Comparison of ENCODE assay signal across 25 cellular contexts in the genomic region with DNA sequence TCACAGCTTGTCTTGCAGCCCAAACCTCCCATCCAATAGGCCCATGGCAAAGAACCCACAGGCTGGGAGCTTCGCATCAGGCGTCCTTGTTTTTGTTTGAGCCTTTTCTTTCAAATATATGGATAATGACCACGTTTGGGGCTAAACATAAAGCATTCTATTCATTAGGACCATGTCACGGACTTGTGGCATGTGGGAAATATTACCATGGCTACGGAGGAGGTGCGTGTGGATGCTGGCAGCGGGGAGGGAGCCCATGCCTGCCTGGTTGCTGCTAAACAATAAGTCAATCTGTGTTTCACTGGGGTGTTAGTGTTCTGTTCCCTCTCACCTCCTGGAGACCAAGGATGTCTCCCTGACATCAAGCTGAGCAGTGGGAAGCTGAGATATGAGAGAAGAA.
"Had no signal": no experiment of that assay in that cellular context is flagged by ENCODE, and none has a peak within 500 bp of the region (broad histone marks: within the 10 kb centered on the region; RNA-seq: fewer than 3 reads in every experiment).

No MANE protein-coding gene starts in this region.

- H3K27ac Mint-ChIP-seq: activated CD4-positive, alpha-beta T cell treated with anti-CD3 and anti-CD28 coated beads, Interleukin-2, amount 10 ng/mL, durations not matched to agents 24 days and 14 days; activated naive CD4-positive, alpha-beta T cell treated with anti-CD3 and anti-CD28 coated beads, Interleukin-2, amount 50 U/mL, for 72 hours; activated naive CD8-positive, alpha-beta T cell treated with anti-CD3 and anti-CD28 coated beads, Interleukin-2, amount 50 U/mL, for 24 hours; T-helper 1 cell treated with Interleukin-12 subunit alpha and Interleukin-12 subunit beta and Interleukin-4 antibody, amounts not matched to agents 30 μg/mL and 1 μg/mL, for 36 hours; WTC11 had no signal

- H3K27me3 Mint-ChIP-seq: activated CD4-positive, alpha-beta T cell treated with anti-CD3 and anti-CD28 coated beads, Interleukin-2, amount 10 ng/mL, durations not matched to agents 24 days and 14 days; central memory CD8-positive, alpha-beta T cell had no signal

- H3K4me2 ChIP-seq: KMS-11 had no signal

- H3K4me1 ChIP-seq: ascending aorta had no signal

- H3K27me3 ChIP-seq: ascending aorta, MG63 had no signal

- H3K4me3 ChIP-seq: ascending aorta, MG63 had no signal

- H3K9me3 Mint-ChIP-seq: activated CD4-positive, alpha-beta T cell treated with anti-CD3 and anti-CD28 coated beads, Interleukin-2, amount 10 ng/mL, durations not matched to agents 24 days and 14 days; activated naive CD4-positive, alpha-beta T cell treated with anti-CD3 and anti-CD28 coated beads, Interleukin-2, amount 50 U/mL, for 72 hours; activated naive CD8-positive, alpha-beta T cell treated with anti-CD3 and anti-CD28 coated beads, Interleukin-2, amount 50 U/mL, for 24 hours; activated T-cell treated with anti-CD3 and anti-CD28 coated beads, Interleukin-2, amount 50 U/mL, for 4 hours; T-helper 1 cell treated with Interleukin-12 subunit alpha and Interleukin-12 subunit beta and Interleukin-4 antibody, amounts not matched to agents 30 μg/mL and 1 μg/mL, for 36 hours; WTC11 had no signal

- H3K27ac ChIP-seq: ascending aorta, KMS-11 had no signal

- H3K9ac ChIP-seq: KMS-11 had no signal

- H3K36me3 ChIP-seq: ascending aorta, MG63 had no signal

- H3K9me3 ChIP-seq: ascending aorta, MG63 had no signal

- H3K36me3 Mint-ChIP-seq: activated naive CD4-positive, alpha-beta T cell treated with anti-CD3 and anti-CD28 coated beads, Interleukin-2, amount 50 U/mL, for 72 hours; brain; WTC11 had no signal

- H3K4me1 Mint-ChIP-seq: activated CD4-positive, alpha-beta T cell treated with anti-CD3 and anti-CD28 coated beads, Interleukin-2, amount 10 ng/mL, durations not matched to agents 24 days and 14 days; activated naive CD8-positive, alpha-beta T cell treated with anti-CD3 and anti-CD28 coated beads, Interleukin-2, amount 50 U/mL, for 24 hours; central memory CD8-positive, alpha-beta T cell had no signal

- H3K4me3 Mint-ChIP-seq: activated CD4-positive, alpha-beta T cell treated with anti-CD3 and anti-CD28 coated beads, Interleukin-2, amount 10 ng/mL, durations not matched to agents 24 days and 14 days; activated naive CD8-positive, alpha-beta T cell treated with anti-CD3 and anti-CD28 coated beads, Interleukin-2, amount 50 U/mL, for 24 hours; activated T-cell treated with anti-CD3 and anti-CD28 coated beads, Interleukin-2, amount 50 U/mL, for 4 hours; central memory CD8-positive, alpha-beta T cell; T-helper 1 cell treated with Interleukin-12 subunit alpha and Interleukin-12 subunit beta and Interleukin-4 antibody, amounts not matched to agents 30 μg/mL and 1 μg/mL, for 36 hours; WTC11 had no signal

- DNase-seq: activated CD4-positive, alpha-beta T cell treated with anti-CD3 and anti-CD28 coated beads, Interleukin-2, amount 10 ng/mL, durations not matched to agents 24 days and 14 days; activated CD4-positive, alpha-beta T cell treated with anti-CD3 and anti-CD28 coated beads, Interleukin-2, amount 50 U/mL, for 48 hours; activated CD4-positive, CD25-positive, alpha-beta regulatory T cell treated with anti-CD3 and anti-CD28 coated beads, Interleukin-2, amount 50 U/mL, for 72 hours; activated CD8-positive, alpha-beta memory T cell treated with anti-CD3 and anti-CD28 coated beads for 24 hours; activated effector memory CD4-positive, alpha-beta T cell treated with anti-CD3 and anti-CD28 coated beads, Interleukin-2, amount 50 U/mL, for 16 hours; activated naive CD4-positive, alpha-beta T cell treated with Interleukin-2 at 50 U/mL for 16 hours; activated naive CD8-positive, alpha-beta T cell treated with anti-CD3 and anti-CD28 coated beads, Interleukin-2, amount 50 U/mL, for 24 hours; activated T-cell treated with anti-CD3 and anti-CD28 coated beads, Interleukin-2, amount 50 U/mL, for 4 hours; amniotic stem cell; MV-4-11; NCI-H1092 treated with DMSO at 0.1 percent for 48 hours; NCI-H1436; NCI-H187 treated with DMSO at 0.1 percent for 48 hours; NCI-H2081 treated with DMSO at 0.1 percent for 48 hours; NCI-H446; NCI-H524 had no signal

- ATAC-seq: activated naive CD4-positive, alpha-beta T cell treated with anti-CD3 and anti-CD28 coated beads, Interleukin-2, amount 50 U/mL, for 72 hours; activated naive CD8-positive, alpha-beta T cell treated with anti-CD3 and anti-CD28 coated beads, Interleukin-2, amount 50 U/mL, for 24 hours; activated T-cell treated with anti-CD3 and anti-CD28 coated beads, Interleukin-2, amount 50 U/mL, for 4 hours; Right ventricle myocardium inferior; WTC11 had no signal
